8 cellular contexts compared by ENCODE assay signal in genomic region chr10:6269953-6270867, GRCh38.
A peak's percentile ranks its signal among the peaks of the same experiment; 100 is the strongest.
DNase-seq lines count a peak whose midpoint lies in the region; ATAC-seq lines count a peak whose summit lies in the region.

No MANE protein-coding gene starts in this region.

- H3K27me3 ChIP-seq in effector memory CD4-positive, alpha-beta T cell (replicated peaks; ENCODE audit: control insufficient read depth, insufficient read depth, low read length, poor library complexity, severe bottlenecking), result no peaks in the 10 kb centered on the region

- H3K36me3 ChIP-seq in effector memory CD4-positive, alpha-beta T cell (ENCODE audit: control insufficient read depth, insufficient read depth, low read length), result no peaks in the 10 kb centered on the region

- peak; percentile 55 for ATAC-seq in GM18858 (IDR thresholded peaks at IDR 0.05; ENCODE audit: unreplicated experiment)
- ATAC-seq in HG03045 (IDR thresholded peaks at IDR 0.05; ENCODE audit: unreplicated experiment), result peak; percentile 55
- peak; percentile 82 to 87 for ATAC-seq in activated CD4-positive, CD25-positive, alpha-beta regulatory T cell treated with anti-CD3 and anti-CD28 coated beads, Interleukin-2, amount 50 U/mL, for 24 hours
- ATAC-seq in GM19324 (IDR thresholded peaks at IDR 0.05; ENCODE audit: low FRiP score, unreplicated experiment), result no peak

- no peak overlapping the region for H3K4me3 ChIP-seq in effector memory CD4-positive, alpha-beta T cell (ENCODE audit: insufficient read depth, low read depth, low read length, poor library complexity, severe bottlenecking)

- H3K9me3 ChIP-seq in effector memory CD4-positive, alpha-beta T cell (ENCODE audit: control insufficient read depth, low read length), result no peaks in the 10 kb centered on the region

- peaks cover 25% of the 10 kb centered on the region for H3K4me1 ChIP-seq in effector memory CD4-positive, alpha-beta T cell (ENCODE audit: control insufficient read depth, insufficient read depth, low read length, poor library complexity, severe bottlenecking)

- peak; percentile 59 to 73 (median 70) for DNase-seq in effector memory CD4-positive, alpha-beta T cell
- peak; percentile 32 to 53 for DNase-seq in stimulated activated CD8-positive, alpha-beta memory T cell treated with anti-CD3 and anti-CD28 coated beads, Interleukin-4, amount 100 ng/mL, for 4 hours (ENCODE audit: low read depth in 2 of 2, low spot score in 1 of 2)
- no peak for DNase-seq in ureter (ENCODE audit: low spot score)
- DNase-seq in cerebellum (ENCODE audit: low spot score), result no peak

- peak overlapping the region; percentile 67 for H3K27ac ChIP-seq in effector memory CD4-positive, alpha-beta T cell (ENCODE audit: insufficient read depth, low read length, poor library complexity, severe bottlenecking)

Comparison
In these comparisons a context has a peak if more than half of its experiments do, and no peak if none do; other contexts are left out.
1. DNase-seq: peak in effector memory CD4-positive, alpha-beta T cell (3 of 3) and stimulated activated CD8-positive, alpha-beta memory T cell treated with anti-CD3 and anti-CD28 coated beads, Interleukin-4, amount 100 ng/mL, for 4 hours (2 of 2); none in ureter (single experiment) and cerebellum (single experiment).